In genomic region chrY:12427361-12427760, GRCh38 we compare ENCODE assay signal across 8 cellular contexts.
"Had no signal": no experiment of that assay in that cellular context is flagged by ENCODE, and none has a peak within 500 bp of the region (broad histone marks: within the 10 kb centered on the region; RNA-seq: fewer than 3 reads in every experiment).

No MANE protein-coding gene starts in this region.

- DNase-seq: H9, HCEC 1CT, IMR-90 had no signal

- H3K4me3 ChIP-seq: GM23338, K562 had no signal

- FAIRE-seq: H1, H54, HTR-8/SVneo, K562 had no signal

- ATAC-seq: GM23338, K562 had no signal
